In genomic region chr3:10382445-10382844, GRCh38 we compare ENCODE assay signal across 6 cellular contexts.
DNase-seq lines count a peak whose midpoint lies in the region; ATAC-seq, FAIRE-seq and TF ChIP-seq lines count a peak whose summit lies in the region.
"Not testable (repeated sequence)": the region's sequence is repeated elsewhere in the genome, so short reads cannot be mapped to it uniquely, and the experiment has no call there.

No MANE protein-coding gene starts in this region.

- H3K9ac ChIP-seq in H9 (ENCODE audit: extremely low read depth, insufficient read length, low read length) = not testable (repeated sequence)

- not testable (repeated sequence) for H3K36me3 ChIP-seq in small intestine (ENCODE audit: control insufficient read depth in 2 of 2, insufficient read depth in 2 of 2, low read length in 2 of 2)

- not testable (repeated sequence) for H2AK5ac ChIP-seq in H9 (ENCODE audit: insufficient read length, low read length)

- 28% methylated on average over 3 of the region's 3 CpGs for whole genome bisulfite sequencing in A549 (ENCODE audit: missing lambda C conversion rate)
- no CpG with 5 or more reads among the region's 3 CpGs for WGBS in H9 (ENCODE audit: extremely low coverage, insufficient read length, low lambda C conversion rate)
- WGBS in small intestine, 3 donors = 36 to 76% (median 63%) methylated on average over 3 of the region's 3 CpGs

- peaks cover 12 to 26% of the 10 kb centered on the region in 2 experiments for H3K4me1 Mint-ChIP-seq in H9

- POLR2A ChIA-PET in A549 (lab: Yijun Ruan, JAX) = not testable (repeated sequence)

- H3K4me2 ChIP-seq in A549; H9 (ENCODE audit: insufficient read depth, insufficient read length, low read length): not testable (repeated sequence)

- DNase-seq in A549 (ENCODE audit: low read depth in 1 of 2, low spot score in 1 of 2); H9: not testable (repeated sequence)
- DNase-seq in M059J (ENCODE audit: low read depth) (peak; percentile 27), NCI-H69 (lab: John Stamatoyannopoulos, UW) (peak; percentile 56), posterior vena cava (ENCODE audit: low spot score) (peak; percentile 8), small intestine (peak; percentile 7)

- H3K9me3 ChIP-seq in A549; H9 (ENCODE audit: control insufficient read depth, low read depth, low read length); small intestine (ENCODE audit: control insufficient read depth, low read depth): not testable (repeated sequence)

- not testable (repeated sequence) for H2BK20ac ChIP-seq in H9 (ENCODE audit: low read depth, low read length, poor library complexity, severe bottlenecking)

- H3K36me3 Mint-ChIP-seq in H9 (ENCODE audit: insufficient read depth in 1 of 3, low read depth in 3 of 3) = not testable (repeated sequence)

- H3K56ac ChIP-seq in H9 (ENCODE audit: insufficient read length, low read depth, low read length) = not testable (repeated sequence)

- not testable (repeated sequence) for H3K14ac ChIP-seq in H9 (ENCODE audit: insufficient read depth, low read length)

- not testable (repeated sequence) for H3K79me1 ChIP-seq in H9 (ENCODE audit: insufficient read depth, low read depth, low read length, poor library complexity, severe bottlenecking)

- not testable (repeated sequence) for ATAC-seq in A549

- not testable (repeated sequence) for H3K18ac ChIP-seq in H9 (ENCODE audit: insufficient read length, low read depth, low read length)

- H2BK15ac ChIP-seq in H9 (ENCODE audit: low read depth, low read length) = not testable (repeated sequence)

- not testable (repeated sequence) for TF ChIP-seq POLR2A in A549 (IDR thresholded peaks at IDR 0.05; ENCODE audit: low read length)

- H3K27ac ChIP-seq in A549; H9 (ENCODE audit: insufficient read length, low read depth, low read length); small intestine (ENCODE audit: low read depth in 1 of 2, low read length in 1 of 2): not testable (repeated sequence)

- not testable (repeated sequence) for H2BK5ac ChIP-seq in H9 (ENCODE audit: insufficient read length, low read length)

- H3K27ac Mint-ChIP-seq in H9 = peak overlapping the region in 2 of 3 experiments; percentile 52 to 57; a peak in 1 of 7 replicates

- H3K4ac ChIP-seq in H9 (ENCODE audit: low read depth, low read length) = not testable (repeated sequence)

- H3K27me3 ChIP-seq in H9 (ENCODE audit: insufficient read depth, low read length); small intestine (ENCODE audit: control insufficient read depth in 2 of 2, insufficient read depth in 2 of 2, low read length in 2 of 2): not testable (repeated sequence)

- TF ChIP-seq EP300 in A549 (IDR thresholded peaks at IDR 0.05) = not testable (repeated sequence)

- not testable (repeated sequence) for H3T11ph ChIP-seq in H9 (ENCODE audit: low read length)

- CTCF ChIA-PET in A549 (lab: Yijun Ruan, JAX) = interaction anchor here (1.5 kb wide), 1 partner anchor 16 kb away, joined by 4 read pairs; no protein-coding TSS in a partner anchor

- H4K20me1 ChIP-seq in H9 (ENCODE audit: control insufficient read depth, insufficient read depth, insufficient read length) = not testable (repeated sequence)

- FAIRE-seq in A549 (lab: Jason Lieb, UNC); small intestine (lab: Jason Lieb, UNC): not testable (repeated sequence)

- H4K5ac ChIP-seq in H9 (ENCODE audit: insufficient read length, low read depth, low read length) = not testable (repeated sequence)

- H2AFZ ChIP-seq in H9 (ENCODE audit: low read length) = not testable (repeated sequence)

- H4K8ac ChIP-seq in H9 (replicated peaks; ENCODE audit: insufficient read length, low read depth, low read length) = not testable (repeated sequence)

- not testable (repeated sequence) for H3K4me3 ChIP-seq in A549; small intestine (ENCODE audit: low read depth in 1 of 2, low read length in 2 of 2)

- not testable (repeated sequence) for H3K23me2 ChIP-seq in H9 (ENCODE audit: insufficient read length, low read depth, low read length, poor library complexity, severe bottlenecking)

- H2BK12ac ChIP-seq in H9 (ENCODE audit: insufficient read length, low read depth, low read length) = not testable (repeated sequence)

- H3K27me3 Mint-ChIP-seq in H9 (ENCODE audit: low read depth) = not testable (repeated sequence)

- not testable (repeated sequence) for H3K4me3 Mint-ChIP-seq in H9

- H3K4me1 ChIP-seq in A549; H9 (ENCODE audit: insufficient read depth, low read length); small intestine (ENCODE audit: control insufficient read depth in 2 of 2, insufficient read depth in 1 of 2, low read depth in 1 of 2, low read length in 1 of 2): not testable (repeated sequence)

- not testable (repeated sequence) for H2BK120ac ChIP-seq in H9 (ENCODE audit: low read depth, low read length, poor library complexity, severe bottlenecking)

- not testable (repeated sequence) for TF ChIP-seq CTCF in A549 (IDR thresholded peaks at IDR 0.05); H9 (conservative IDR thresholded peaks at IDR 0.05)

- intact Hi-C loops in posterior vena cava (cut with DNase I) = loop anchor here in 1 of 2 donors (10.0 kb wide), 1 partner anchor 268 kb away; the partner anchor contains the start of gene BRK1

- not testable (repeated sequence) for H3K79me2 ChIP-seq in H9 (ENCODE audit: insufficient read depth, low read length)

- not testable (repeated sequence) for H4K91ac ChIP-seq in H9 (ENCODE audit: insufficient read length, low read depth, low read length)

- not testable (repeated sequence) for TF ChIP-seq RAD21 in A549 (conservative IDR thresholded peaks at IDR 0.05 in 1 of 2, IDR thresholded peaks at IDR 0.05 in 1 of 2)

- not testable (repeated sequence) for H3K9me3 Mint-ChIP-seq in H9

- H3K23ac ChIP-seq in H9 (ENCODE audit: insufficient read length, low read depth, low read length) = not testable (repeated sequence)

TF ChIP-seq in A549, 52 proteins besides CTCF, POLR2A, EP300 and RAD21:
- not testable (repeated sequence) for TF ChIP-seq FOSL2 (IDR thresholded peaks at IDR 0.05)
- 0 out of 2 replicates have a peak, but pooled peaks have one; percentile 16 for TF ChIP-seq FOSL2 (CRISPR knock-in tag; IDR thresholded peaks at IDR 0.05)
